In the genomic region with DNA sequence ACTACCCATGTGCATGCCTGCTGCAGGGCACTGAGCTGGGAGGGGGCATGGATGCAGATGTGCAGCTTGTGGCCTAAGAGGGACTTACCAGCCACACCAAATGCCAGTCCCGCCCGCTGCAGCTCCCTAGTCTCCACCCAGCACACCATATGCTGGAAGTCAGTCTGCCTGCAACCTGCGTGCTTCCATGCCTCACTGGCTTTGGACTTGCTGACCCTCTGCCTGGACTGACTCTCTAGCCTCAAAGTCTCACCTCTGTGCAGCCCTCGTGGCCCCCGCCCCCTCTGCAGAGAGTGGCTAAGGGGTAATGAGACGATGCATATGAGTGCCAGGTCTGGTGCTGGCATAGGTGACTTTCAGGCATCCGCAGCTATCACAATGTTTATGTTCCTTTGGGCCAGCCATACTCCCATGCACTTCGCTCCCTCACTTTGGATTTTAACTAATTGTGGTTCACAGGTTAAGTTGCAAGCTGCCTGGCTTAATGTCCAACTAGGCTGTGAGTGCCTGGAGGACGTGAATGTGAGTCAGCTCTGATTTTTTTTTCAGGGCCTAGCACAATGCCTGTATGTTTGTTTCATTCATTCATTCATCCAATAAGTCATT, we compare ENCODE assay signal across 1 cellular context.
TF ChIP-seq lines count a peak whose summit lies in the region.

No MANE protein-coding gene starts in this region.

TF ChIP-seq in HepG2, 621 proteins besides CTCF, POLR2A, EP300 and RAD21 (continued from another document and continues in another):
- no peak for TF ChIP-seq DZIP1 (CRISPR knock-in tag; IDR thresholded peaks at IDR 0.05)
- TF ChIP-seq NCOA1 (CRISPR knock-in tag; IDR thresholded peaks at IDR 0.05), result no peak
- no peak for TF ChIP-seq MED8 (CRISPR knock-in tag; IDR thresholded peaks at IDR 0.05; ENCODE audit: insufficient replicate concordance)
- no peak for TF ChIP-seq SIN3B (IDR thresholded peaks at IDR 0.05; ENCODE audit: low read length)
- no peak for TF ChIP-seq ZNF577 (CRISPR knock-in tag; IDR thresholded peaks at IDR 0.05; ENCODE audit: borderline replicate concordance, low read depth)
- TF ChIP-seq CSRNP1 (CRISPR knock-in tag; IDR thresholded peaks at IDR 0.05), result no peak
- TF ChIP-seq CHCHD3 (CRISPR knock-in tag; IDR thresholded peaks at IDR 0.05), result no peak
- no peak for TF ChIP-seq ZMAT3 (CRISPR knock-in tag; conservative IDR thresholded peaks at IDR 0.05)
- TF ChIP-seq MAF1 (CRISPR knock-in tag; IDR thresholded peaks at IDR 0.05; ENCODE audit: borderline replicate concordance), result no peak
- no peak for TF ChIP-seq TSC22D2 (CRISPR knock-in tag; IDR thresholded peaks at IDR 0.05; ENCODE audit: borderline replicate concordance)
- no peak; the same call in 1 of the 2 replicates for TF ChIP-seq THAP11 (CRISPR knock-in tag; IDR thresholded peaks at IDR 0.05)
- TF ChIP-seq MLLT10 (CRISPR knock-in tag; IDR thresholded peaks at IDR 0.05), result no peak
- no peak for TF ChIP-seq RFX5 (IDR thresholded peaks at IDR 0.05; ENCODE audit: low read depth, low read length)
- TF ChIP-seq MEIS1 (CRISPR knock-in tag; IDR thresholded peaks at IDR 0.05; ENCODE audit: borderline replicate concordance), result no peak
- TF ChIP-seq, protein P1, sequence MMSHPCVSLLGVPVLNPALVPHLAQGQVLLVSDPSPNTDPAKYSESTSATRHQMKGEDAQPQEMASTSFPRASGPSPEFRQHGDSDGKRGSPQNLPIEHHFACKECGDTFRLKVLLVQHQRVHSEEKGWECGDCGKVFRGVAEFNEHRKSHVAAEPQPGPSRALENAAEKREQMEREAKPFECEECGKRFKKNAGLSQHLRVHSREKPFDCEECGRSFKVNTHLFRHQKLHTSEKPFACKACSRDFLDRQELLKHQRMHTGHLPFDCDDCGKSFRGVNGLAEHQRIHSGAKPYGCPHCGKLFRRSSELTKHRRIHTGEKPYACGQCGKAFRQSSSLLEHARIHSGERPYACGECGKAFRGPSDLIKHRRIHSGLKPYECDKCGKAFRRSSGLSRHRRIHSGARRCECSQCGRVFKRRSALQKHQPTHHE (CRISPR knock-in tag; IDR thresholded peaks at IDR 0.05; ENCODE audit: borderline replicate concordance), result no peak
- TF ChIP-seq NR2F2 (IDR thresholded peaks at IDR 0.05; ENCODE audit: borderline replicate concordance, low read depth), result no peak; the same call in 1 of the 2 replicates
- TF ChIP-seq ZNF382 (CRISPR knock-in tag; IDR thresholded peaks at IDR 0.05; ENCODE audit: borderline replicate concordance), result no peak
- TF ChIP-seq ZNF562 (CRISPR knock-in tag; IDR thresholded peaks at IDR 0.05; ENCODE audit: borderline replicate concordance), result no peak
- no peak for TF ChIP-seq TFDP2 (CRISPR knock-in tag; IDR thresholded peaks at IDR 0.05)
- peak; percentile 71; the same call in 1 of the 2 replicates for TF ChIP-seq PHF21A (CRISPR knock-in tag; IDR thresholded peaks at IDR 0.05)
- TF ChIP-seq, protein P2, sequence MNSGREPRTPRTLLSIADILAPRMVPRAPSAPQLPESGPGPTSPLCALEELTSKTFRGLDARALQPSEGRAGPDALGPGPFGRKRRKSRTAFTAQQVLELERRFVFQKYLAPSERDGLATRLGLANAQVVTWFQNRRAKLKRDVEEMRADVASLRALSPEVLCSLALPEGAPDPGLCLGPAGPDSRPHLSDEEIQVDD (CRISPR knock-in tag; IDR thresholded peaks at IDR 0.05; ENCODE audit: borderline replicate concordance), result no peak
- TF ChIP-seq ZNF580 (CRISPR knock-in tag; IDR thresholded peaks at IDR 0.05; ENCODE audit: borderline replicate concordance, low read depth), result no peak
- TF ChIP-seq THAP8 (CRISPR knock-in tag; IDR thresholded peaks at IDR 0.05; ENCODE audit: borderline replicate concordance), result no peak
- TF ChIP-seq ZNF543 (CRISPR knock-in tag; IDR thresholded peaks at IDR 0.05), result no peak
- TF ChIP-seq, protein P3, sequence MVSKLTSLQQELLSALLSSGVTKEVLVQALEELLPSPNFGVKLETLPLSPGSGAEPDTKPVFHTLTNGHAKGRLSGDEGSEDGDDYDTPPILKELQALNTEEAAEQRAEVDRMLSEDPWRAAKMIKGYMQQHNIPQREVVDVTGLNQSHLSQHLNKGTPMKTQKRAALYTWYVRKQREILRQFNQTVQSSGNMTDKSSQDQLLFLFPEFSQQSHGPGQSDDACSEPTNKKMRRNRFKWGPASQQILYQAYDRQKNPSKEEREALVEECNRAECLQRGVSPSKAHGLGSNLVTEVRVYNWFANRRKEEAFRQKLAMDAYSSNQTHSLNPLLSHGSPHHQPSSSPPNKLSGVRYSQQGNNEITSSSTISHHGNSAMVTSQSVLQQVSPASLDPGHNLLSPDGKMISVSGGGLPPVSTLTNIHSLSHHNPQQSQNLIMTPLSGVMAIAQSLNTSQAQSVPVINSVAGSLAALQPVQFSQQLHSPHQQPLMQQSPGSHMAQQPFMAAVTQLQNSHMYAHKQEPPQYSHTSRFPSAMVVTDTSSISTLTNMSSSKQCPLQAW (CRISPR knock-in tag; IDR thresholded peaks at IDR 0.05), result no peak
- no peak for TF ChIP-seq NKX3-1 (CRISPR knock-in tag; IDR thresholded peaks at IDR 0.05)
- TF ChIP-seq STAG1 (CRISPR knock-in tag; IDR thresholded peaks at IDR 0.05), result no peak
- TF ChIP-seq ZNF24 (IDR thresholded peaks at IDR 0.05), result peak; percentile 94
- TF ChIP-seq HDAC1 (CRISPR knock-in tag; IDR thresholded peaks at IDR 0.05), result peak; percentile 28
- no peak for TF ChIP-seq IRF9 (CRISPR knock-in tag; IDR thresholded peaks at IDR 0.05; ENCODE audit: borderline replicate concordance)
- no peak for TF ChIP-seq ZNF766 (CRISPR knock-in tag; IDR thresholded peaks at IDR 0.05; ENCODE audit: borderline replicate concordance)
- TF ChIP-seq RCOR2 (CRISPR knock-in tag; IDR thresholded peaks at IDR 0.05), result 0 out of 2 replicates have a peak, but pooled peaks have one; percentile 51
- TF ChIP-seq ADNP (CRISPR knock-in tag; IDR thresholded peaks at IDR 0.05), result peak; percentile 63; the same call in 1 of the 2 replicates
- no peak for TF ChIP-seq DNMT3B (CRISPR knock-in tag; conservative IDR thresholded peaks at IDR 0.05)
- TF ChIP-seq ZFX (CRISPR knock-in tag; IDR thresholded peaks at IDR 0.05; ENCODE audit: low read depth), result peak; percentile 67; the same call in 1 of the 2 replicates
- no peak for TF ChIP-seq ZNF12 (CRISPR knock-in tag; IDR thresholded peaks at IDR 0.05)
- no peak for TF ChIP-seq ZNF430 (CRISPR knock-in tag; IDR thresholded peaks at IDR 0.05)
- TF ChIP-seq ZNF652 (CRISPR knock-in tag; IDR thresholded peaks at IDR 0.05; ENCODE audit: borderline replicate concordance, low read depth), result peak; percentile 96
- TF ChIP-seq HNF1A (IDR thresholded peaks at IDR 0.05; ENCODE audit: low read depth), result no peak
- TF ChIP-seq HNF1A (CRISPR knock-in tag; IDR thresholded peaks at IDR 0.05; ENCODE audit: borderline replicate concordance), result no peak
- TF ChIP-seq, protein P4, sequence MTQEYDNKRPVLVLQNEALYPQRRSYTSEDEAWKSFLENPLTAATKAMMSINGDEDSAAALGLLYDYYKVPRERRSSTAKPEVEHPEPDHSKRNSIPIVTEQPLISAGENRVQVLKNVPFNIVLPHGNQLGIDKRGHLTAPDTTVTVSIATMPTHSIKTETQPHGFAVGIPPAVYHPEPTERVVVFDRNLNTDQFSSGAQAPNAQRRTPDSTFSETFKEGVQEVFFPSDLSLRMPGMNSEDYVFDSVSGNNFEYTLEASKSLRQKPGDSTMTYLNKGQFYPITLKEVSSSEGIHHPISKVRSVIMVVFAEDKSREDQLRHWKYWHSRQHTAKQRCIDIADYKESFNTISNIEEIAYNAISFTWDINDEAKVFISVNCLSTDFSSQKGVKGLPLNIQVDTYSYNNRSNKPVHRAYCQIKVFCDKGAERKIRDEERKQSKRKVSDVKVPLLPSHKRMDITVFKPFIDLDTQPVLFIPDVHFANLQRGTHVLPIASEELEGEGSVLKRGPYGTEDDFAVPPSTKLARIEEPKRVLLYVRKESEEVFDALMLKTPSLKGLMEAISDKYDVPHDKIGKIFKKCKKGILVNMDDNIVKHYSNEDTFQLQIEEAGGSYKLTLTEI (CRISPR knock-in tag; conservative IDR thresholded peaks at IDR 0.05), result no peak
- peak; percentile 15 for TF ChIP-seq TEAD3 (CRISPR knock-in tag; optimal IDR thresholded peaks at IDR 0.05; ENCODE audit: borderline replicate concordance)
- TF ChIP-seq, protein P5, sequence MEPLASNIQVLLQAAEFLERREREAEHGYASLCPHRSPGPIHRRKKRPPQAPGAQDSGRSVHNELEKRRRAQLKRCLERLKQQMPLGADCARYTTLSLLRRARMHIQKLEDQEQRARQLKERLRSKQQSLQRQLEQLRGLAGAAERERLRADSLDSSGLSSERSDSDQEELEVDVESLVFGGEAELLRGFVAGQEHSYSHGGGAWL (CRISPR knock-in tag; IDR thresholded peaks at IDR 0.05), result no peak
- TF ChIP-seq SALL2 (CRISPR knock-in tag; IDR thresholded peaks at IDR 0.05), result no peak
- no peak for TF ChIP-seq HIVEP1 (CRISPR knock-in tag; IDR thresholded peaks at IDR 0.05)
